Comparison of ENCODE assay signal across 21 cellular contexts in the genomic region with DNA sequence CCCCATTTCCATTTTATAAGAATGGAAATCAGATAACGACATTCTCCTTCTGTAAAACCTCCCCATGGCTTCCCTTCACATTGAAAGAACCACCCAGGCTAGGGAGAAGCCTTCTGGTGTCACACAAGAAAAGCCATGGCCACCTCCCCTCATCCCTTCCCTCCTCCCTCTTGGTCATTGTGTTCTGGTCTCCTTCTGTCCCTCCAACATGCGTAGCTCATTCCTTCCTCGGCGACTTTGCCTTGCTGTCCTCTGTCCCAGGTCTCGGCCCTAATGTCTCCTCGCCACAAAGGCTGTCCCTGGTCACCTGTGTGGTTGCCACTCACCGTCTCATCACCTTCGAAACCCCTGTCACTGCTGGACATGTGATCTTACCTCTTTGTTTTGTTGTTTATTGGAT.
"Had no signal": no experiment of that assay in that cellular context is flagged by ENCODE, and none has a peak within 500 bp of the region (broad histone marks: within the 10 kb centered on the region; RNA-seq: fewer than 3 reads in every experiment).

No MANE protein-coding gene starts in this region.

- H3K27me3 Mint-ChIP-seq: activated CD4-positive, alpha-beta T cell treated with anti-CD3 and anti-CD28 coated beads, Interleukin-2, amount 10 ng/mL, durations not matched to agents 24 days and 14 days; activated naive CD8-positive, alpha-beta T cell treated with anti-CD3 and anti-CD28 coated beads, Interleukin-2, amount 50 U/mL, for 24 hours; stimulated activated naive CD8-positive, alpha-beta T cell treated with anti-CD3 and anti-CD28 coated beads, Interleukin-15, Interleukin-2, amounts not matched to agents 100 ng/mL and 50 ng/mL, for 24 hours had no signal

- DNase-seq: activated CD4-positive, alpha-beta memory T cell treated with anti-CD3 and anti-CD28 coated beads, Interleukin-2, amount 10 ng/mL, durations not matched to agents 7 days and 5 days; activated CD4-positive, alpha-beta T cell treated with anti-CD3 and anti-CD28 coated beads, Interleukin-2, amount 10 ng/mL, durations not matched to agents 24 days and 14 days; activated effector memory CD4-positive, alpha-beta T cell treated with Interleukin-2 at 50 U/mL for 16 hours; activated naive CD4-positive, alpha-beta T cell treated with anti-CD3 and anti-CD28 coated beads for 36 hours; activated naive CD8-positive, alpha-beta T cell treated with anti-CD3 and anti-CD28 coated beads, Interleukin-2, amount 50 U/mL, for 24 hours; activated T-cell treated with anti-CD3 and anti-CD28 coated beads, Interleukin-2, amount 50 U/mL, for 72 hours; cerebellar nuclear complex; heart left ventricle; islet precursor cell; left cardiac atrium; nephron progenitor cell; retina; spleen; stimulated activated CD4-positive, alpha-beta T cell treated with anti-CD3 and anti-CD28 coated beads, Interleukin-4, amount 100 ng/mL, for 1 hour; substantia nigra; T1000; thyroid gland had no signal

- H3K27me3 ChIP-seq: heart left ventricle, spleen, thyroid gland had no signal

- H3K9me3 Mint-ChIP-seq: activated CD4-positive, alpha-beta memory T cell treated with anti-CD3 and anti-CD28 coated beads, Interleukin-2, amount 10 ng/mL, durations not matched to agents 7 days and 5 days; activated CD4-positive, alpha-beta T cell treated with anti-CD3 and anti-CD28 coated beads, Interleukin-2, amount 10 ng/mL, durations not matched to agents 24 days and 14 days; activated naive CD4-positive, alpha-beta T cell treated with anti-CD3 and anti-CD28 coated beads for 36 hours; activated naive CD8-positive, alpha-beta T cell treated with anti-CD3 and anti-CD28 coated beads, Interleukin-2, amount 50 U/mL, for 24 hours; activated T-cell treated with anti-CD3 and anti-CD28 coated beads, Interleukin-2, amount 50 U/mL, for 72 hours; nephron progenitor cell; stimulated activated naive CD8-positive, alpha-beta T cell treated with anti-CD3 and anti-CD28 coated beads, Interleukin-15, Interleukin-2, amounts not matched to agents 100 ng/mL and 50 ng/mL, for 24 hours; T-helper 1 cell treated with Interleukin-12 subunit alpha and Interleukin-12 subunit beta and Interleukin-4 antibody, amounts not matched to agents 30 μg/mL and 1 μg/mL, for 36 hours had no signal

- H3K27ac Mint-ChIP-seq: activated CD4-positive, alpha-beta memory T cell treated with anti-CD3 and anti-CD28 coated beads, Interleukin-2, amount 10 ng/mL, durations not matched to agents 7 days and 5 days; activated CD4-positive, alpha-beta T cell treated with anti-CD3 and anti-CD28 coated beads, Interleukin-2, amount 10 ng/mL, durations not matched to agents 24 days and 14 days; activated naive CD4-positive, alpha-beta T cell treated with anti-CD3 and anti-CD28 coated beads for 36 hours; activated T-cell treated with anti-CD3 and anti-CD28 coated beads, Interleukin-2, amount 50 U/mL, for 72 hours; nephron progenitor cell; progenitor cell of endocrine pancreas; stimulated activated naive CD8-positive, alpha-beta T cell treated with anti-CD3 and anti-CD28 coated beads, Interleukin-15, Interleukin-2, amounts not matched to agents 100 ng/mL and 50 ng/mL, for 24 hours; T-helper 1 cell treated with Interleukin-12 subunit alpha and Interleukin-12 subunit beta and Interleukin-4 antibody, amounts not matched to agents 30 μg/mL and 1 μg/mL, for 36 hours had no signal

- H3K4me3 ChIP-seq: coronary artery, thyroid gland had no signal

- H3K9me3 ChIP-seq: heart left ventricle, spleen, thyroid gland had no signal

- H3K4me3 Mint-ChIP-seq: activated CD4-positive, alpha-beta memory T cell treated with anti-CD3 and anti-CD28 coated beads, Interleukin-2, amount 10 ng/mL, durations not matched to agents 7 days and 5 days; activated CD4-positive, alpha-beta T cell treated with anti-CD3 and anti-CD28 coated beads, Interleukin-2, amount 10 ng/mL, durations not matched to agents 24 days and 14 days; activated naive CD4-positive, alpha-beta T cell treated with anti-CD3 and anti-CD28 coated beads for 36 hours; activated naive CD8-positive, alpha-beta T cell treated with anti-CD3 and anti-CD28 coated beads, Interleukin-2, amount 50 U/mL, for 24 hours; activated T-cell treated with anti-CD3 and anti-CD28 coated beads, Interleukin-2, amount 50 U/mL, for 72 hours; nephron progenitor cell; stimulated activated naive CD8-positive, alpha-beta T cell treated with anti-CD3 and anti-CD28 coated beads, Interleukin-15, Interleukin-2, amounts not matched to agents 100 ng/mL and 50 ng/mL, for 24 hours; T-helper 1 cell treated with Interleukin-12 subunit alpha and Interleukin-12 subunit beta and Interleukin-4 antibody, amounts not matched to agents 30 μg/mL and 1 μg/mL, for 36 hours had no signal

- H3K27ac ChIP-seq: coronary artery, thyroid gland had no signal

- H3K36me3 ChIP-seq: heart left ventricle, spleen, thyroid gland had no signal

- ATAC-seq: activated naive CD8-positive, alpha-beta T cell treated with anti-CD3 and anti-CD28 coated beads, Interleukin-2, amount 50 U/mL, for 24 hours; activated T-cell treated with anti-CD3 and anti-CD28 coated beads, Interleukin-2, amount 50 U/mL, for 72 hours; heart left ventricle; left cardiac atrium had no signal
